In the genomic region with DNA sequence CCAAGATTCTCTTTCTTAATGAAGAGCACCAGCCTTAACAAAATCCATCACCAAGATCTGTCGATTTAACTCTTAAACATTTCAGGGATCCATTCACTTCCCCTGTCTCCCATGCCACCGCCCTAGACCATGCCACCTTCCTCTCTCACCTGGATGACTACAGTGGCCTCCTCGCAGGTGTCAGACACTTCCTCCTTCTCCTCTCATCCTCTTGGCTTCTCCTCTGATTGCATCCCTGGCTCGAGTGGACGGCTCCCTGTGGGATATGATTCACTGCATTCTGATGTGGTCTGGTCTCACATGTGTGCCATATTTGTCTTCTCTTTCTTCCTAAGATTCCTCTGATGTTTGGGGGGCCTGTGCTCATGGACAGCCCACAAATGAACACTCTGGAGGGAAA, we compare ENCODE assay signal across 21 cellular contexts.
A peak's percentile ranks its signal among the peaks of the same experiment; 100 is the strongest.
DNase-seq lines count a peak whose midpoint lies in the region; ATAC-seq, FAIRE-seq and TF ChIP-seq lines count a peak whose summit lies in the region.
"Had no signal": no experiment of that assay in that cellular context is flagged by ENCODE, and none has a peak within 500 bp of the region (broad histone marks: within the 10 kb centered on the region; RNA-seq: fewer than 3 reads in every experiment).

No MANE protein-coding gene starts in this region.

- no peaks in the 10 kb centered on the region for H3K9me3 ChIP-seq in smooth muscle cell (replicated peaks; ENCODE audit: low read depth)
- peaks cover 0 to 16% of the 10 kb centered on the region in 2 donors for H3K9me3 ChIP-seq in kidney (ENCODE audit: control insufficient read depth in 1 of 2, low read length in 2 of 2)

- H3K9me3 Mint-ChIP-seq in WTC11: peaks cover 33% of the 10 kb centered on the region

- H3K4me3 ChIP-seq in smooth muscle cell: no peak overlapping the region
- no peak overlapping the region for H3K4me3 ChIP-seq in kidney (ENCODE audit: low read length in 2 of 2)
- H3K4me3 ChIP-seq: A549, HAP-1, SK-N-MC had no signal

- no peaks in the 10 kb centered on the region for H3K27me3 ChIP-seq in smooth muscle cell (ENCODE audit: low read depth)

- 51% methylated on average over 5 of the region's 5 CpGs for WGBS in smooth muscle cell (ENCODE audit: low lambda C conversion rate)

- DNase-seq in HT-29 (ENCODE audit: low spot score) (peak; percentile 59), WTC11 (ENCODE audit: low spot score) (no peak), islet precursor cell (peak; percentile 86), smooth muscle cell (lab: John Stamatoyannopoulos, UW; ENCODE audit: unreplicated experiment) (no peak), kidney (no peak), NCI-H1436 treated with DMSO at 0.1 percent for 48 hours (lab: John Stamatoyannopoulos, UW) (no peak)
- DNase-seq: DMS79, KG1, NCI-H1092 treated with DMSO at 0.1 percent for 48 hours, NCI-H446, NCI-H526, RPMI8226, SHP77 treated with DMSO at 0.1 percent for 48 hours had no signal

- TF ChIP-seq CTCF in WTC11 (IDR thresholded peaks at IDR 0.05) (no peak), smooth muscle cell (IDR thresholded peaks at IDR 0.05; ENCODE audit: borderline replicate concordance, insufficient read depth, poor library complexity, severe bottlenecking) (no peak), kidney (IDR thresholded peaks at IDR 0.05; ENCODE audit: borderline replicate concordance, extremely low read depth, insufficient read depth) (no peak)

- POLR2A ChIA-PET in WTC11 (lab: Charles Lee): no interaction called here

- CTCF ChIA-PET in WTC11 (lab: Charles Lee): no interaction called here

- H3K4me1 Mint-ChIP-seq in WTC11: peaks cover 89% of the 10 kb centered on the region
- H3K4me1 Mint-ChIP-seq: B cell, CD14-positive monocyte had no signal

- no peak for FAIRE-seq in kidney (lab: Jason Lieb, UNC)
- FAIRE-seq: A549, D721Med, HepG2 had no signal

- peak overlapping the region; percentile 40 for H3K4me2 ChIP-seq in smooth muscle cell
- H3K4me2 ChIP-seq: A549 had no signal

- H3K36me3 Mint-ChIP-seq in WTC11: peaks cover 42% of the 10 kb centered on the region
- H3K36me3 Mint-ChIP-seq: CD14-positive monocyte had no signal

- H3K36me3 ChIP-seq in smooth muscle cell (ENCODE audit: low read depth): no peaks in the 10 kb centered on the region
- H3K36me3 ChIP-seq in kidney (ENCODE audit: control insufficient read depth in 1 of 2, insufficient read depth in 2 of 2, low read length in 2 of 2): no peaks in the 10 kb centered on the region
- H3K36me3 ChIP-seq: HAP-1 had no signal

- H3F3A ChIP-seq in smooth muscle cell (ENCODE audit: low read depth): no peaks in the 10 kb centered on the region

- peaks cover 26% of the 10 kb centered on the region for H3K4me1 ChIP-seq in smooth muscle cell (ENCODE audit: low read depth)
- H3K4me1 ChIP-seq in kidney (ENCODE audit: control insufficient read depth in 1 of 2, insufficient read depth in 1 of 2, low read depth in 1 of 2, low read length in 2 of 2): no peaks in the 10 kb centered on the region
- H3K4me1 ChIP-seq: A549 had no signal

- no peak overlapping the region for H3K4me3 Mint-ChIP-seq in WTC11
- H3K4me3 Mint-ChIP-seq: B cell, CD14-positive monocyte had no signal

- ATAC-seq in WTC11: no peak
- ATAC-seq in GM19452 (IDR thresholded peaks at IDR 0.05; ENCODE audit: unreplicated experiment): no peak
- ATAC-seq: A549, HepG2 had no signal

- H2AFZ ChIP-seq in smooth muscle cell (ENCODE audit: low read depth): no peak overlapping the region

- 0 out of 2 replicates have a peak overlapping the region, but pooled peaks have one; percentile 28 for H3K27ac Mint-ChIP-seq in WTC11
- H3K27ac Mint-ChIP-seq: B cell had no signal

- H3K9ac ChIP-seq in smooth muscle cell (ENCODE audit: low read depth) (peak overlapping the region; percentile 43), kidney (ENCODE audit: low read length in 2 of 2) (no peak overlapping the region)

- intact Hi-C loops in kidney (cut with DNase I): no loop called here

- H3K79me2 ChIP-seq in smooth muscle cell (ENCODE audit: low read depth): no peaks in the 10 kb centered on the region

- no peaks in the 10 kb centered on the region for H4K20me1 ChIP-seq in smooth muscle cell (ENCODE audit: low read depth)

- H3K27ac ChIP-seq in smooth muscle cell (ENCODE audit: low read depth) (peak overlapping the region; percentile 79), kidney (ENCODE audit: low read depth in 2 of 2, low read length in 2 of 2) (no peak overlapping the region)
- H3K27ac ChIP-seq: A549, SK-N-MC had no signal

- peaks cover 15% of the 10 kb centered on the region for H3K27me3 Mint-ChIP-seq in WTC11 (ENCODE audit: low read depth)

TF ChIP-seq in WTC11, 78 proteins besides CTCF, POLR2A, EP300 and RAD21:
- TF ChIP-seq NR3C1 (CRISPR knock-in tag; conservative IDR thresholded peaks at IDR 0.05; ENCODE audit: low read depth) (no peak), NFATC4 (CRISPR knock-in tag; IDR thresholded peaks at IDR 0.05) (no peak), SP1 (CRISPR knock-in tag; conservative IDR thresholded peaks at IDR 0.05) (no peak)
- TF ChIP-seq, protein P1, sequence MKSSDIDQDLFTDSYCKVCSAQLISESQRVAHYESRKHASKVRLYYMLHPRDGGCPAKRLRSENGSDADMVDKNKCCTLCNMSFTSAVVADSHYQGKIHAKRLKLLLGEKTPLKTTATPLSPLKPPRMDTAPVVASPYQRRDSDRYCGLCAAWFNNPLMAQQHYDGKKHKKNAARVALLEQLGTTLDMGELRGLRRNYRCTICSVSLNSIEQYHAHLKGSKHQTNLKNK (CRISPR knock-in tag; IDR thresholded peaks at IDR 0.05): no peak
- TF ChIP-seq, protein P2, sequence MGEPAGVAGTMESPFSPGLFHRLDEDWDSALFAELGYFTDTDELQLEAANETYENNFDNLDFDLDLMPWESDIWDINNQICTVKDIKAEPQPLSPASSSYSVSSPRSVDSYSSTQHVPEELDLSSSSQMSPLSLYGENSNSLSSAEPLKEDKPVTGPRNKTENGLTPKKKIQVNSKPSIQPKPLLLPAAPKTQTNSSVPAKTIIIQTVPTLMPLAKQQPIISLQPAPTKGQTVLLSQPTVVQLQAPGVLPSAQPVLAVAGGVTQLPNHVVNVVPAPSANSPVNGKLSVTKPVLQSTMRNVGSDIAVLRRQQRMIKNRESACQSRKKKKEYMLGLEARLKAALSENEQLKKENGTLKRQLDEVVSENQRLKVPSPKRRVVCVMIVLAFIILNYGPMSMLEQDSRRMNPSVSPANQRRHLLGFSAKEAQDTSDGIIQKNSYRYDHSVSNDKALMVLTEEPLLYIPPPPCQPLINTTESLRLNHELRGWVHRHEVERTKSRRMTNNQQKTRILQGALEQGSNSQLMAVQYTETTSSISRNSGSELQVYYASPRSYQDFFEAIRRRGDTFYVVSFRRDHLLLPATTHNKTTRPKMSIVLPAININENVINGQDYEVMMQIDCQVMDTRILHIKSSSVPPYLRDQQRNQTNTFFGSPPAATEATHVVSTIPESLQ (CRISPR knock-in tag; IDR thresholded peaks at IDR 0.05): no peak
- TF ChIP-seq, protein P3, sequence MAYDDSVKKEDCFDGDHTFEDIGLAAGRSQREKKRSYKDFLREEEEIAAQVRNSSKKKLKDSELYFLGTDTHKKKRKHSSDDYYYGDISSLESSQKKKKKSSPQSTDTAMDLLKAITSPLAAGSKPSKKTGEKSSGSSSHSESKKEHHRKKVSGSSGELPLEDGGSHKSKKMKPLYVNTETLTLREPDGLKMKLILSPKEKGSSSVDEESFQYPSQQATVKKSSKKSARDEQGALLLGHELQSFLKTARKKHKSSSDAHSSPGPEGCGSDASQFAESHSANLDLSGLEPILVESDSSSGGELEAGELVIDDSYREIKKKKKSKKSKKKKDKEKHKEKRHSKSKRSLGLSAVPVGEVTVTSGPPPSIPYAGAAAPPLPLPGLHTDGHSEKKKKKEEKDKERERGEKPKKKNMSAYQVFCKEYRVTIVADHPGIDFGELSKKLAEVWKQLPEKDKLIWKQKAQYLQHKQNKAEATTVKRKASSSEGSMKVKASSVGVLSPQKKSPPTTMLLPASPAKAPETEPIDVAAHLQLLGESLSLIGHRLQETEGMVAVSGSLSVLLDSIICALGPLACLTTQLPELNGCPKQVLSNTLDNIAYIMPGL (CRISPR knock-in tag; IDR thresholded peaks at IDR 0.05): no peak

Comparison
In these comparisons a context has a peak if more than half of its experiments do, and no peak if none do; other contexts are left out.
1. DNase-seq: peak in HT-29 (single experiment) and islet precursor cell (single experiment); none in WTC11 (single experiment), smooth muscle cell (single experiment), kidney (single experiment) and NCI-H1436 treated with DMSO at 0.1 percent for 48 hours (single experiment).